Comparison of ENCODE assay signal across 22 cellular contexts in genomic region chr3:59418836-59419235, GRCh38.
A peak's percentile ranks its signal among the peaks of the same experiment; 100 is the strongest.
DNase-seq lines count a peak whose midpoint lies in the region; ATAC-seq and TF ChIP-seq lines count a peak whose summit lies in the region.
"Had no signal": no experiment of that assay in that cellular context is flagged by ENCODE, and none has a peak within 500 bp of the region (broad histone marks: within the 10 kb centered on the region; RNA-seq: fewer than 3 reads in every experiment).

No MANE protein-coding gene starts in this region.

- peak in 6 of 8 donors; percentile 54 to 90 (median 70) for ATAC-seq in heart right ventricle
- no peak for ATAC-seq in HG03460 (IDR thresholded peaks at IDR 0.05; ENCODE audit: unreplicated experiment)
- ATAC-seq: GM23338, K562 had no signal

- intact Hi-C loops in heart right ventricle (cut with DNase I): no loop called here

- CTCF ChIA-PET in RWPE1 (lab: Yijun Ruan, JAX): no interaction called here

- H3K27me3 ChIP-seq in heart right ventricle: no peaks in the 10 kb centered on the region
- H3K27me3 ChIP-seq: BE2C had no signal

- in situ Hi-C loops in G401 (cut with HindIII; ENCODE audit: low sequenced_read_pairs): no loop called here

- no peaks in the 10 kb centered on the region for H3K9me3 ChIP-seq in heart right ventricle
- H3K9me3 ChIP-seq: BE2C had no signal

- POLR2A ChIA-PET in RWPE1 (lab: Yijun Ruan, JAX; ENCODE audit: low non-redundant PET): no interaction called here

- peak; percentile 52 for DNase-seq in G401 (ENCODE audit: low spot score)
- DNase-seq in amniotic epithelial cell (ENCODE audit: low read depth): peak; percentile 32
- no peak for DNase-seq in heart right ventricle
- DNase-seq in pons (ENCODE audit: low spot score): peak; percentile 2
- DNase-seq in RWPE1 (ENCODE audit: low spot score): no peak
- DNase-seq in DMS 273 treated with DMSO at 0.1 percent for 48 hours (lab: John Stamatoyannopoulos, UW): no peak
- DNase-seq: BE2C, H9, HFFc6, Kasumi-1, NCI-H1092 treated with DMSO at 0.1 percent for 48 hours, NCI-H1436 treated with DMSO at 0.1 percent for 48 hours, NCI-H187 treated with DMSO at 0.1 percent for 48 hours, NCI-H2171 treated with DMSO at 0.1 percent for 48 hours, NCI-H345, NCI-H524, NCI-H774, PC-9, SHP77 treated with DMSO at 0.1 percent for 48 hours had no signal

- H3K4me3 ChIP-seq in heart right ventricle: no peak overlapping the region
- H3K4me3 ChIP-seq: GM23338, K562, PC-9 had no signal

- 23 to 28% methylated on average over 4 of the region's 4 CpGs for WGBS in heart right ventricle, 2 donors

- peaks cover 0 to 12% (median 3%) of the 10 kb centered on the region in 9 donors for H3K4me1 ChIP-seq in heart right ventricle
- H3K4me1 ChIP-seq: BE2C had no signal

- H3K36me3 ChIP-seq in heart right ventricle: no peaks in the 10 kb centered on the region
- H3K36me3 ChIP-seq: BE2C had no signal

- no peak for TF ChIP-seq CTCF in heart right ventricle (IDR thresholded peaks at IDR 0.05)
- TF ChIP-seq CTCF in RWPE1 (conservative IDR thresholded peaks at IDR 0.05; ENCODE audit: low read depth): no peak

- H3K27ac ChIP-seq in heart right ventricle (no peak overlapping the region), RWPE1 (no peak overlapping the region)
- H3K27ac ChIP-seq: PC-9 had no signal

Comparison
In these comparisons a context has a peak if more than half of its experiments do, and no peak if none do; other contexts are left out.
1. DNase-seq: peak in G401 (single experiment), amniotic epithelial cell (single experiment) and pons (single experiment); none in heart right ventricle (0 of 2), RWPE1 (single experiment) and DMS 273 treated with DMSO at 0.1 percent for 48 hours (single experiment).